Comparison of ENCODE assay signal across 22 cellular contexts in the genomic region with DNA sequence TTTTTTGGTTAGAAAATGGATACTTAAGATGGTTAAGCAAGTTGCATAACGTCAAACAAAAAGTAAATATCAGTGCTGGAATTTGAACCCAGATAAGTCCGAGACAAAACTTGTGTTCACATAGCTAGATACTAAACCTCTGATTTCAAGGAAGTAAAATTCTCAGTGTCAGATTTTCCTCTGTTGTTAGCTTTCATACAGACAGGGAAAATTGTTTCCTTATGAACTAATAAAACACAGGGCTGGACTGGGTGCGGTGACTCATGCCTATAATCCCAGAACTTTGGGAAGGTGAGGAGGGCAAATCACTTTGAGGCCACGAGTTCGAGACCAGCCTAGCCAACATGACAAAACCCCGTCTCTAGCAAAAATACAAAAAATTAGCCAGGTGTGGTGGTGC. TPM values are rescaled to one million over a fixed set of nuclear protein-coding genes. Genes with fewer than 3 reads are reported as not detected.
DNase-seq lines count a peak whose midpoint lies in the region; TF ChIP-seq lines count a peak whose summit lies in the region.
"Had no signal": no experiment of that assay in that cellular context is flagged by ENCODE, and none has a peak within 500 bp of the region (broad histone marks: within the 10 kb centered on the region; RNA-seq: fewer than 3 reads in every experiment).

No MANE protein-coding gene starts in this region.

- H3K4me3 Mint-ChIP-seq in Calu3 (ENCODE audit: low read depth, unreplicated experiment): no peak overlapping the region
- H3K4me3 Mint-ChIP-seq: activated B cell treated with CpG ODN at 0.5 μM for 24 hours; B cell; effector memory CD8-positive, alpha-beta T cell; naive B cell had no signal

- no peaks in the 10 kb centered on the region for H3K36me3 ChIP-seq in mucosa of rectum (ENCODE audit: control insufficient read depth in 2 of 2, insufficient read depth in 2 of 2, low read length in 2 of 2)
- H3K36me3 ChIP-seq: left ventricle myocardium inferior, SJCRH30 had no signal

- H3K4me1 Mint-ChIP-seq in Calu3 (ENCODE audit: low read depth, unreplicated experiment): peaks cover 41% of the 10 kb centered on the region
- H3K4me1 Mint-ChIP-seq: activated B cell treated with CpG ODN at 0.5 μM for 24 hours, B cell had no signal

- no peaks in the 10 kb centered on the region for H3K27me3 ChIP-seq in mucosa of rectum (ENCODE audit: control insufficient read depth in 2 of 2, insufficient read depth in 2 of 2, low read length in 2 of 2)
- H3K27me3 ChIP-seq: SJCRH30 had no signal

- no peaks in the 10 kb centered on the region for H3K9me3 Mint-ChIP-seq in Calu3 (ENCODE audit: low read depth, unreplicated experiment)
- H3K9me3 Mint-ChIP-seq: activated B cell treated with CpG ODN at 0.5 μM for 24 hours; effector memory CD8-positive, alpha-beta T cell; naive B cell had no signal

- intact Hi-C loops in Calu3 (cut with micrococcal nuclease; ENCODE audit: unreplicated experiment): loop anchor here (1.0 to 5.0 kb wide), 4 partner anchors 17 to 442 kb away; a partner anchor contains a TSS

- H3K9me3 ChIP-seq in mucosa of rectum (ENCODE audit: control insufficient read depth in 2 of 2, low read length in 2 of 2): no peaks in the 10 kb centered on the region
- H3K9me3 ChIP-seq: left ventricle myocardium inferior, SJCRH30 had no signal

- no peaks in the 10 kb centered on the region for H3K27me3 Mint-ChIP-seq in Calu3 (ENCODE audit: unreplicated experiment)
- H3K27me3 Mint-ChIP-seq: activated B cell treated with CpG ODN at 0.5 μM for 24 hours; B cell; effector memory CD8-positive, alpha-beta T cell had no signal

- peak overlapping the region; percentile 69 for H3K27ac Mint-ChIP-seq in Calu3 (ENCODE audit: unreplicated experiment)
- H3K27ac Mint-ChIP-seq: activated B cell treated with CpG ODN at 0.5 μM for 24 hours, B cell had no signal

- TF ChIP-seq CTCF in Calu3 (IDR thresholded peaks at IDR 0.05; ENCODE audit: unreplicated experiment) (no peak), LNCaP clone FGC (IDR thresholded peaks at IDR 0.05; ENCODE audit: control insufficient read depth, extremely low read depth, insufficient read depth) (no peak), fibroblast of mammary gland (conservative IDR thresholded peaks at IDR 0.05; ENCODE audit: control insufficient read depth, insufficient read depth, low read depth, low read length) (no peak)

- H3K4me3 ChIP-seq in LNCaP clone FGC (ENCODE audit: low read depth, low read length) (no peak overlapping the region), fibroblast of mammary gland (ENCODE audit: control insufficient read depth, low read depth, low read length) (no peak overlapping the region), mucosa of rectum (ENCODE audit: low read length in 2 of 2) (no peak overlapping the region)
- H3K4me3 ChIP-seq: left ventricle myocardium inferior, SJCRH30, smooth muscle cell had no signal

- H3K27ac ChIP-seq in mucosa of rectum (ENCODE audit: low read depth in 2 of 2, low read length in 2 of 2): peak overlapping the region; percentile 85 to 88
- H3K27ac ChIP-seq: left ventricle myocardium inferior, SJCRH30 had no signal

- no peak overlapping the region for H3K9ac ChIP-seq in mucosa of rectum (ENCODE audit: low read depth in 1 of 2, low read length in 2 of 2)

- DNase-seq in Calu3 (peak; percentile 63), LNCaP clone FGC (ENCODE audit: low read depth) (peak; percentile 13), fibroblast of mammary gland (ENCODE audit: low read depth) (peak; percentile 25), SHP77 (lab: John Stamatoyannopoulos, UW) (no peak), NCI-H82 treated with DMSO at 0.1 percent for 48 hours (lab: John Stamatoyannopoulos, UW; ENCODE audit: unreplicated experiment) (no peak), HK-2 (ENCODE audit: unreplicated experiment) (no peak), CD1c-positive myeloid dendritic cell (ENCODE audit: extremely low spot score) (no peak)
- DNase-seq: activated B cell treated with CpG ODN at 0.5 μM for 24 hours; activated CD8-positive, alpha-beta memory T cell treated with anti-CD3 and anti-CD28 coated beads for 24 hours; caudate nucleus; DMS 273 treated with DMSO at 0.1 percent for 48 hours; effector memory CD8-positive, alpha-beta T cell; left ventricle myocardium inferior; naive B cell; NCI-H2029; NCI-H510A treated with DMSO at 0.1 percent for 48 hours; posterior cingulate gyrus; SJCRH30; T-helper 2 cell had no signal

- BruUV-seq in Calu3 (replicated peaks; lab: Mats Ljungman, UMichigan): no TSS peak

- CTCF ChIA-PET in Calu3 (lab: Charles Lee): interaction anchor here (1.0 kb wide), 2 partner anchors 17 to 51 kb away, joined by 3 to 4 read pairs; no protein-coding TSS in a partner anchor

- H3K4me1 ChIP-seq in mucosa of rectum (ENCODE audit: control insufficient read depth in 2 of 2, insufficient read depth in 2 of 2, low read length in 2 of 2): peaks cover 16 to 28% of the 10 kb centered on the region in 2 donors
- H3K4me1 ChIP-seq: SJCRH30 had no signal

- H3K36me3 Mint-ChIP-seq in Calu3 (ENCODE audit: insufficient read depth, unreplicated experiment): peaks cover 30% of the 10 kb centered on the region

RNA-seq across cellular contexts. Expression of a gene that starts 51.3 kb away (rescaled TPM):
- total RNA-seq in Calu3 (2022): 50.7 and 63.4 TPM in 2 replicates

Comparison
In these comparisons a context has a peak if more than half of its experiments do, and no peak if none do; other contexts are left out.
1. DNase-seq: peak in Calu3 (single experiment), LNCaP clone FGC (single experiment) and fibroblast of mammary gland (single experiment); none in SHP77 (0 of 2), NCI-H82 treated with DMSO at 0.1 percent for 48 hours (single experiment), HK-2 (single experiment) and CD1c-positive myeloid dendritic cell (single experiment).